3 cellular contexts compared by ENCODE assay signal in the genomic region with DNA sequence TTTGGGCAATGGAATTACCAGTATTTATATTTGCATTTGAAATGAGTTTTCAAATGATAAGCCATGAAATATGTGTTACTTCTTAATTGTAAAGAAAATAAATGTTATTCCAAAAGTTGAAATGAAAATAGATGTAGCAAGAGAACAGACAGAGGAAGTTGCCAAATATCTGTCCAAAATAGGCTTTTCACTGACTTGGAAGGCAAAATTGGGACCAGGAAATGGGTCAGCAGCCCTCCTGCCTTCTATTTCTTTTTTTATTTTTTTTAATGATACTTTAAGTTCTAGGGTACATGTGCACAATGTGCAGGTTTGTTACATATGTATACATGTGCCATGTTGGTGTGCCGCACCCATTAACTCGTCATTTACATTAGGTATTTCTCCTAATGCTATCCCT. TPM values are rescaled to one million over a fixed set of nuclear protein-coding genes. Genes with fewer than 3 reads are reported as not detected.
"Had no signal": no experiment of that assay in that cellular context is flagged by ENCODE, and none has a peak within 500 bp of the region (broad histone marks: within the 10 kb centered on the region; RNA-seq: fewer than 3 reads in every experiment).

No MANE protein-coding gene starts in this region.

RNA-seq across cellular contexts. Expression of a gene that starts 8.1 kb away (rescaled TPM):
- total RNA-seq: HepG2, HT1080, OCI-LY7 had no signal
